In the genomic region with DNA sequence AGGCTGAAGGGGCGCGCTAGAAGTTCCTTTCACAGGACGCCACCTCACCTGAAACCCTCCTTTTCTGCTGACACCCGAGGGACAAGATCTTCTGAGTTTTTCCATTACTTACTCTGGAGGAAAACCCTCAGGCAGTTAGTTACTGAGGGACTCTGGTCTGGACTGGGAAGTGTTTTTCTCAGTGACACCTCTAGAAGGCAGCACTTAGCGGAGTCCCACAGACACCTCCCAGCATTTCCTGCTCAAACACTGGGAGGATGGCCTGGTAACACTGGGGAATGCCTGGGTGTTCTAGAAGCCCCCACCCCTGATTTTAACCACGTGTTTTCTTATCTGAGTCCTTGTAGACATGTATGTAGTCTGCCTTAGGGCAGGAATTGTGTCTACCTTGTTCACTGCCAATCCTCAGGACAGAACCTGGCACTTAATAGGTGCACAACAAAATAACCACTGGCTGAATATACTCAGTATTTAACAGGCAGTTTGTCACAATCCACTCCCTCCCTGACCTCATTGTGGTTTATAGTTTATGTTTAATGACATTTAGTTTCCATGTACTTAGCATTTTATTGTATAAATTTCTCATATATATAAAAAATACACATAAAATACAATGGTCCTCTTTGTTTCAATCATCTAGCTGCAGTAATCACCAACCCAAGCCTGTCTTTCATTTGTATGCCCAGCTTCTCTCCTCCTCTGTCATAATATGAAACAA, we compare ENCODE assay signal across 1 cellular context.
TF ChIP-seq lines count a peak whose summit lies in the region.

No MANE protein-coding gene starts in this region.

TF ChIP-seq in HepG2, 621 proteins besides CTCF, POLR2A, EP300 and RAD21 (continued from another document and continues in another):
- no peak for TF ChIP-seq ZNF773 (CRISPR knock-in tag; IDR thresholded peaks at IDR 0.05; ENCODE audit: borderline replicate concordance)
- TF ChIP-seq FOXP1 (IDR thresholded peaks at IDR 0.05), result no peak
- TF ChIP-seq FOXP1 (CRISPR knock-in tag; IDR thresholded peaks at IDR 0.05), result no peak
- no peak for TF ChIP-seq ATAD3A (CRISPR knock-in tag; IDR thresholded peaks at IDR 0.05)
- TF ChIP-seq ZNF317 (CRISPR knock-in tag; IDR thresholded peaks at IDR 0.05), result no peak
- TF ChIP-seq ZNF768 (CRISPR knock-in tag; IDR thresholded peaks at IDR 0.05), result no peak
- TF ChIP-seq, protein P1, sequence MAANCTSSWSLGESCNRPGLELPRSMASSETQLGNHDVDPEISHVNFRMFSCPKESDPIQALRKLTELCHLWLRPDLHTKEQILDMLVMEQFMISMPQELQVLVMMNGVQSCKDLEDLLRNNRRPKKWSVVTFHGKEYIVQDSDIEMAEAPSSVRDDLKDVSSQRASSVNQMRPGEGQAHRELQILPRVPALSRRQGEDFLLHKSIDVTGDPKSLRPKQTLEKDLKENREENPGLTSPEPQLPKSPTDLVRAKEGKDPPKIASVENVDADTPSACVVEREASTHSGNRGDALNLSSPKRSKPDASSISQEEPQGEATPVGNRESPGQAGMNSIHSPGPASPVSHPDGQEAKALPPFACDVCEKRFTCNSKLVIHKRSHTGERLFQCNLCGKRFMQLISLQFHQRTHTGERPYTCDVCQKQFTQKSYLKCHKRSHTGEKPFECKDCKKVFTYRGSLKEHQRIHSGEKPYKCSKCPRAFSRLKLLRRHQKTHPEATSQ (CRISPR knock-in tag; IDR thresholded peaks at IDR 0.05; ENCODE audit: borderline replicate concordance), result no peak
- TF ChIP-seq, protein P2, sequence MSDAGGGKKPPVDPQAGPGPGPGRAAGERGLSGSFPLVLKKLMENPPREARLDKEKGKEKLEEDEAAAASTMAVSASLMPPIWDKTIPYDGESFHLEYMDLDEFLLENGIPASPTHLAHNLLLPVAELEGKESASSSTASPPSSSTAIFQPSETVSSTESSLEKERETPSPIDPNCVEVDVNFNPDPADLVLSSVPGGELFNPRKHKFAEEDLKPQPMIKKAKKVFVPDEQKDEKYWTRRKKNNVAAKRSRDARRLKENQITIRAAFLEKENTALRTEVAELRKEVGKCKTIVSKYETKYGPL (CRISPR knock-in tag; IDR thresholded peaks at IDR 0.05), result no peak
- no peak for TF ChIP-seq PHF8 (CRISPR knock-in tag; IDR thresholded peaks at IDR 0.05)
- no peak for TF ChIP-seq NKX3-1 (CRISPR knock-in tag; IDR thresholded peaks at IDR 0.05)
- peak; percentile 60 for TF ChIP-seq ELF3 (CRISPR knock-in tag; IDR thresholded peaks at IDR 0.05)
- TF ChIP-seq, protein P3, sequence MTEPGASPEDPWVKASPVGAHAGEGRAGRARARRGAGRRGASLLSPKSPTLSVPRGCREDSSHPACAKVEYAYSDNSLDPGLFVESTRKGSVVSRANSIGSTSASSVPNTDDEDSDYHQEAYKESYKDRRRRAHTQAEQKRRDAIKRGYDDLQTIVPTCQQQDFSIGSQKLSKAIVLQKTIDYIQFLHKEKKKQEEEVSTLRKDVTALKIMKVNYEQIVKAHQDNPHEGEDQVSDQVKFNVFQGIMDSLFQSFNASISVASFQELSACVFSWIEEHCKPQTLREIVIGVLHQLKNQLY (CRISPR knock-in tag; IDR thresholded peaks at IDR 0.05), result no peak
- 0 out of 2 replicates have a peak, but pooled peaks have one; percentile 29 for TF ChIP-seq ELF1 (CRISPR knock-in tag; IDR thresholded peaks at IDR 0.05)
- no peak for TF ChIP-seq HOXA9 (CRISPR knock-in tag; IDR thresholded peaks at IDR 0.05; ENCODE audit: borderline replicate concordance)
- TF ChIP-seq, protein P4, sequence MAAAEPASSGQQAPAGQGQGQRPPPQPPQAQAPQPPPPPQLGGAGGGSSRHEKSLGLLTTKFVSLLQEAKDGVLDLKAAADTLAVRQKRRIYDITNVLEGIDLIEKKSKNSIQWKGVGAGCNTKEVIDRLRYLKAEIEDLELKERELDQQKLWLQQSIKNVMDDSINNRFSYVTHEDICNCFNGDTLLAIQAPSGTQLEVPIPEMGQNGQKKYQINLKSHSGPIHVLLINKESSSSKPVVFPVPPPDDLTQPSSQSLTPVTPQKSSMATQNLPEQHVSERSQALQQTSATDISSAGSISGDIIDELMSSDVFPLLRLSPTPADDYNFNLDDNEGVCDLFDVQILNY (CRISPR knock-in tag; conservative IDR thresholded peaks at IDR 0.05), result no peak
- TF ChIP-seq SP2 (CRISPR knock-in tag; IDR thresholded peaks at IDR 0.05), result no peak
- 0 out of 2 replicates have a peak, but pooled peaks have one; percentile 26 for TF ChIP-seq IRF2 (CRISPR knock-in tag; IDR thresholded peaks at IDR 0.05)
- no peak for TF ChIP-seq SALL2 (CRISPR knock-in tag; IDR thresholded peaks at IDR 0.05)
- TF ChIP-seq ZMYM3 (CRISPR knock-in tag; IDR thresholded peaks at IDR 0.05), result 0 out of 2 replicates have a peak, but pooled peaks have one; percentile 33
- TF ChIP-seq, protein P5, sequence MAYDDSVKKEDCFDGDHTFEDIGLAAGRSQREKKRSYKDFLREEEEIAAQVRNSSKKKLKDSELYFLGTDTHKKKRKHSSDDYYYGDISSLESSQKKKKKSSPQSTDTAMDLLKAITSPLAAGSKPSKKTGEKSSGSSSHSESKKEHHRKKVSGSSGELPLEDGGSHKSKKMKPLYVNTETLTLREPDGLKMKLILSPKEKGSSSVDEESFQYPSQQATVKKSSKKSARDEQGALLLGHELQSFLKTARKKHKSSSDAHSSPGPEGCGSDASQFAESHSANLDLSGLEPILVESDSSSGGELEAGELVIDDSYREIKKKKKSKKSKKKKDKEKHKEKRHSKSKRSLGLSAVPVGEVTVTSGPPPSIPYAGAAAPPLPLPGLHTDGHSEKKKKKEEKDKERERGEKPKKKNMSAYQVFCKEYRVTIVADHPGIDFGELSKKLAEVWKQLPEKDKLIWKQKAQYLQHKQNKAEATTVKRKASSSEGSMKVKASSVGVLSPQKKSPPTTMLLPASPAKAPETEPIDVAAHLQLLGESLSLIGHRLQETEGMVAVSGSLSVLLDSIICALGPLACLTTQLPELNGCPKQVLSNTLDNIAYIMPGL (CRISPR knock-in tag; IDR thresholded peaks at IDR 0.05; ENCODE audit: borderline replicate concordance in 1 of 2, low read depth in 1 of 2), result 0 out of 4 replicates have a peak, but pooled peaks of 1 of the 2 experiments have one; percentile 23
- TF ChIP-seq ZNF607 (CRISPR knock-in tag; IDR thresholded peaks at IDR 0.05; ENCODE audit: borderline replicate concordance), result no peak
- TF ChIP-seq KDM2A (CRISPR knock-in tag; IDR thresholded peaks at IDR 0.05; ENCODE audit: borderline replicate concordance, low read depth), result 0 out of 2 replicates have a peak, but pooled peaks have one; percentile 22
- no peak for TF ChIP-seq ZNF337 (CRISPR knock-in tag; IDR thresholded peaks at IDR 0.05; ENCODE audit: borderline replicate concordance, low read depth)
- TF ChIP-seq FOXK1 (CRISPR knock-in tag; IDR thresholded peaks at IDR 0.05; ENCODE audit: borderline replicate concordance, low read depth), result no peak
- TF ChIP-seq, protein P6, sequence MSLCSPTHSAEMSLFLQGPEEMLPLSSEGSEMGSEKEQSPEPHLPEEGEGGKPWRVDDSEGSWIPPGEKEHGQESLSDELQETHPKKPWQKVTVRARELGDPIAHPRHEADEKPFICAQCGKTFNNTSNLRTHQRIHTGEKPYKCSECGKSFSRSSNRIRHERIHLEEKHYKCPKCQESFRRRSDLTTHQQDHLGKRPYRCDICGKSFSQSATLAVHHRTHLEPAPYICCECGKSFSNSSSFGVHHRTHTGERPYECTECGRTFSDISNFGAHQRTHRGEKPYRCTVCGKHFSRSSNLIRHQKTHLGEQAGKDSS (CRISPR knock-in tag; IDR thresholded peaks at IDR 0.05; ENCODE audit: borderline replicate concordance, low read depth), result no peak
- TF ChIP-seq FOSL2 (CRISPR knock-in tag; IDR thresholded peaks at IDR 0.05), result 0 out of 2 replicates have a peak, but pooled peaks have one; percentile 10
- no peak for TF ChIP-seq FOXC1 (CRISPR knock-in tag; IDR thresholded peaks at IDR 0.05; ENCODE audit: borderline replicate concordance)
- TF ChIP-seq ZNF263 (CRISPR knock-in tag; IDR thresholded peaks at IDR 0.05), result no peak
- TF ChIP-seq, protein P7, sequence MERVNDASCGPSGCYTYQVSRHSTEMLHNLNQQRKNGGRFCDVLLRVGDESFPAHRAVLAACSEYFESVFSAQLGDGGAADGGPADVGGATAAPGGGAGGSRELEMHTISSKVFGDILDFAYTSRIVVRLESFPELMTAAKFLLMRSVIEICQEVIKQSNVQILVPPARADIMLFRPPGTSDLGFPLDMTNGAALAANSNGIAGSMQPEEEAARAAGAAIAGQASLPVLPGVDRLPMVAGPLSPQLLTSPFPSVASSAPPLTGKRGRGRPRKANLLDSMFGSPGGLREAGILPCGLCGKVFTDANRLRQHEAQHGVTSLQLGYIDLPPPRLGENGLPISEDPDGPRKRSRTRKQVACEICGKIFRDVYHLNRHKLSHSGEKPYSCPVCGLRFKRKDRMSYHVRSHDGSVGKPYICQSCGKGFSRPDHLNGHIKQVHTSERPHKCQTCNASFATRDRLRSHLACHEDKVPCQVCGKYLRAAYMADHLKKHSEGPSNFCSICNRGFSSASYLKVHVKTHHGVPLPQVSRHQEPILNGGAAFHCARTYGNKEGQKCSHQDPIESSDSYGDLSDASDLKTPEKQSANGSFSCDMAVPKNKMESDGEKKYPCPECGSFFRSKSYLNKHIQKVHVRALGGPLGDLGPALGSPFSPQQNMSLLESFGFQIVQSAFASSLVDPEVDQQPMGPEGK (CRISPR knock-in tag; IDR thresholded peaks at IDR 0.05), result 0 out of 2 replicates have a peak, but pooled peaks have one; percentile 27
- TF ChIP-seq, protein P8, sequence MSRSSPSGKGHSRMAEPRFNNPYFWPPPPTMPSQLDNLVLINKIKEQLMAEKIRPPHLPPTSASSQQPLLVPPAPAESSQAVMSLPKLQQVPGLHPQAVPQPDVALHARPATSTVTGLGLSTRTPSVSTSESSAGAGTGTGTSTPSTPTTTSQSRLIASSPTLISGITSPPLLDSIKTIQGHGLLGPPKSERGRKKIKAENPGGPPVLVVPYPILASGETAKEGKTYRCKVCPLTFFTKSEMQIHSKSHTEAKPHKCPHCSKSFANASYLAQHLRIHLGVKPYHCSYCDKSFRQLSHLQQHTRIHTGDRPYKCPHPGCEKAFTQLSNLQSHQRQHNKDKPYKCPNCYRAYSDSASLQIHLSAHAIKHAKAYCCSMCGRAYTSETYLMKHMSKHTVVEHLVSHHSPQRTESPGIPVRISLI (CRISPR knock-in tag; IDR thresholded peaks at IDR 0.05; ENCODE audit: borderline replicate concordance), result 0 out of 2 replicates have a peak, but pooled peaks have one; percentile 20
- no peak for TF ChIP-seq ZFP41 (CRISPR knock-in tag; IDR thresholded peaks at IDR 0.05; ENCODE audit: borderline replicate concordance)
- TF ChIP-seq ZNF550 (CRISPR knock-in tag; IDR thresholded peaks at IDR 0.05; ENCODE audit: borderline replicate concordance), result no peak
- no peak for TF ChIP-seq NAIF1 (CRISPR knock-in tag; IDR thresholded peaks at IDR 0.05; ENCODE audit: borderline replicate concordance)
- no peak for TF ChIP-seq YY1 (IDR thresholded peaks at IDR 0.05; ENCODE audit: insufficient read depth, insufficient replicate concordance, low read depth, low read length)
- TF ChIP-seq MEF2D (CRISPR knock-in tag; IDR thresholded peaks at IDR 0.05), result no peak
- 0 out of 2 replicates have a peak, but pooled peaks have one; percentile 40 for TF ChIP-seq GTF3A (CRISPR knock-in tag; conservative IDR thresholded peaks at IDR 0.05)
- peak; percentile 53 for TF ChIP-seq TEAD3 (CRISPR knock-in tag; optimal IDR thresholded peaks at IDR 0.05; ENCODE audit: borderline replicate concordance)
- TF ChIP-seq ZNF644 (CRISPR knock-in tag; IDR thresholded peaks at IDR 0.05; ENCODE audit: low read depth), result no peak
- peak; percentile 44 for TF ChIP-seq SMC3 (IDR thresholded peaks at IDR 0.05; ENCODE audit: low read length)
- TF ChIP-seq ZNF772 (CRISPR knock-in tag; IDR thresholded peaks at IDR 0.05), result no peak
- TF ChIP-seq, protein P9, sequence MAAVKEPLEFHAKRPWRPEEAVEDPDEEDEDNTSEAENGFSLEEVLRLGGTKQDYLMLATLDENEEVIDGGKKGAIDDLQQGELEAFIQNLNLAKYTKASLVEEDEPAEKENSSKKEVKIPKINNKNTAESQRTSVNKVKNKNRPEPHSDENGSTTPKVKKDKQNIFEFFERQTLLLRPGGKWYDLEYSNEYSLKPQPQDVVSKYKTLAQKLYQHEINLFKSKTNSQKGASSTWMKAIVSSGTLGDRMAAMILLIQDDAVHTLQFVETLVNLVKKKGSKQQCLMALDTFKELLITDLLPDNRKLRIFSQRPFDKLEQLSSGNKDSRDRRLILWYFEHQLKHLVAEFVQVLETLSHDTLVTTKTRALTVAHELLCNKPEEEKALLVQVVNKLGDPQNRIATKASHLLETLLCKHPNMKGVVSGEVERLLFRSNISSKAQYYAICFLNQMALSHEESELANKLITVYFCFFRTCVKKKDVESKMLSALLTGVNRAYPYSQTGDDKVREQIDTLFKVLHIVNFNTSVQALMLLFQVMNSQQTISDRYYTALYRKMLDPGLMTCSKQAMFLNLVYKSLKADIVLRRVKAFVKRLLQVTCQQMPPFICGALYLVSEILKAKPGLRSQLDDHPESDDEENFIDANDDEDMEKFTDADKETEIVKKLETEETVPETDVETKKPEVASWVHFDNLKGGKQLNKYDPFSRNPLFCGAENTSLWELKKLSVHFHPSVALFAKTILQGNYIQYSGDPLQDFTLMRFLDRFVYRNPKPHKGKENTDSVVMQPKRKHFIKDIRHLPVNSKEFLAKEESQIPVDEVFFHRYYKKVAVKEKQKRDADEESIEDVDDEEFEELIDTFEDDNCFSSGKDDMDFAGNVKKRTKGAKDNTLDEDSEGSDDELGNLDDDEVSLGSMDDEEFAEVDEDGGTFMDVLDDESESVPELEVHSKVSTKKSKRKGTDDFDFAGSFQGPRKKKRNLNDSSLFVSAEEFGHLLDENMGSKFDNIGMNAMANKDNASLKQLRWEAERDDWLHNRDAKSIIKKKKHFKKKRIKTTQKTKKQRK (IDR thresholded peaks at IDR 0.05; ENCODE audit: low read length), result no peak
- TF ChIP-seq, protein P10, sequence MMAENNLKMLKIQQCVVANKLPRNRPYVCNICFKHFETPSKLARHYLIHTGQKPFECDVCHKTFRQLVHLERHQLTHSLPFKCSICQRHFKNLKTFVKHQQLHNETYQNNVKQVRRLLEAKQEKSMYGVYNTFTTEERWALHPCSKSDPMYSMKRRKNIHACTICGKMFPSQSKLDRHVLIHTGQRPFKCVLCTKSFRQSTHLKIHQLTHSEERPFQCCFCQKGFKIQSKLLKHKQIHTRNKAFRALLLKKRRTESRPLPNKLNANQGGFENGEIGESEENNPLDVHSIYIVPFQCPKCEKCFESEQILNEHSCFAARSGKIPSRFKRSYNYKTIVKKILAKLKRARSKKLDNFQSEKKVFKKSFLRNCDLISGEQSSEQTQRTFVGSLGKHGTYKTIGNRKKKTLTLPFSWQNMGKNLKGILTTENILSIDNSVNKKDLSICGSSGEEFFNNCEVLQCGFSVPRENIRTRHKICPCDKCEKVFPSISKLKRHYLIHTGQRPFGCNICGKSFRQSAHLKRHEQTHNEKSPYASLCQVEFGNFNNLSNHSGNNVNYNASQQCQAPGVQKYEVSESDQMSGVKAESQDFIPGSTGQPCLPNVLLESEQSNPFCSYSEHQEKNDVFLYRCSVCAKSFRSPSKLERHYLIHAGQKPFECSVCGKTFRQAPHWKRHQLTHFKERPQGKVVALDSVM (CRISPR knock-in tag; IDR thresholded peaks at IDR 0.05), result no peak
- no peak for TF ChIP-seq ZNF124 (CRISPR knock-in tag; IDR thresholded peaks at IDR 0.05)
- TF ChIP-seq STAG1 (CRISPR knock-in tag; IDR thresholded peaks at IDR 0.05), result peak; percentile 68
- TF ChIP-seq SIN3A (IDR thresholded peaks at IDR 0.05; ENCODE audit: borderline replicate concordance, low read depth, low read length), result no peak
- TF ChIP-seq DR1 (CRISPR knock-in tag; IDR thresholded peaks at IDR 0.05), result 0 out of 2 replicates have a peak, but pooled peaks have one; percentile 5
- TF ChIP-seq ZNF782 (CRISPR knock-in tag; IDR thresholded peaks at IDR 0.05; ENCODE audit: borderline replicate concordance), result no peak
- TF ChIP-seq ZNF180 (CRISPR knock-in tag; IDR thresholded peaks at IDR 0.05; ENCODE audit: borderline replicate concordance, low read depth), result no peak
- 0 out of 2 replicates have a peak, but pooled peaks have one; percentile 16 for TF ChIP-seq CBFB (CRISPR knock-in tag; IDR thresholded peaks at IDR 0.05)
- TF ChIP-seq ZNF678 (CRISPR knock-in tag; IDR thresholded peaks at IDR 0.05), result no peak
- no peak for TF ChIP-seq U2AF2 (IDR thresholded peaks at IDR 0.05; ENCODE audit: low read depth, low read length)
